In genomic region chr17:31564291-31564690, GRCh38 we compare ENCODE assay signal across 1 cellular context.
TF ChIP-seq lines count a peak whose summit lies in the region.

No MANE protein-coding gene starts in this region.

TF ChIP-seq in HepG2, 621 proteins besides CTCF, POLR2A, EP300 and RAD21 (continued from another document):
- TF ChIP-seq ZNF275 (CRISPR knock-in tag; IDR thresholded peaks at IDR 0.05; ENCODE audit: borderline replicate concordance) (no peak), ZSCAN21 (CRISPR knock-in tag; IDR thresholded peaks at IDR 0.05; ENCODE audit: borderline replicate concordance) (no peak), BCL6 (CRISPR knock-in tag; IDR thresholded peaks at IDR 0.05) (no peak), CCDC6 (CRISPR knock-in tag; IDR thresholded peaks at IDR 0.05) (no peak), U2AF2 (IDR thresholded peaks at IDR 0.05; ENCODE audit: low read depth, low read length) (no peak), ZNF263 (CRISPR knock-in tag; IDR thresholded peaks at IDR 0.05) (no peak), ZNF276 (CRISPR knock-in tag; IDR thresholded peaks at IDR 0.05; ENCODE audit: low read depth) (no peak)
